Comparison of ENCODE assay signal across 9 cellular contexts in genomic region chr2:16417711-16418110, GRCh38.
"Had no signal": no experiment of that assay in that cellular context is flagged by ENCODE, and none has a peak within 500 bp of the region (broad histone marks: within the 10 kb centered on the region; RNA-seq: fewer than 3 reads in every experiment).

No MANE protein-coding gene starts in this region.

- H3K4me3 ChIP-seq: GM23248, HAP-1 had no signal

- DNase-seq: GM23248, GOT3, H7, HFFc6 had no signal

- H3K36me3 Mint-ChIP-seq: IgD-negative memory B cell had no signal

- H3K27ac ChIP-seq: GM23248, HL-60 had no signal

- ATAC-seq: HCT116, HepG2 had no signal

- H3K4me1 Mint-ChIP-seq: IgD-negative memory B cell had no signal

- H3K27ac Mint-ChIP-seq: HFFc6, IgD-negative memory B cell had no signal

- H3K4me3 Mint-ChIP-seq: HFFc6, IgD-negative memory B cell had no signal

- H3K36me3 ChIP-seq: HAP-1 had no signal

- H3K9me3 ChIP-seq: HAP-1 had no signal

- H3K4me1 ChIP-seq: HAP-1 had no signal
